22 cellular contexts compared by ENCODE assay signal in the genomic region with DNA sequence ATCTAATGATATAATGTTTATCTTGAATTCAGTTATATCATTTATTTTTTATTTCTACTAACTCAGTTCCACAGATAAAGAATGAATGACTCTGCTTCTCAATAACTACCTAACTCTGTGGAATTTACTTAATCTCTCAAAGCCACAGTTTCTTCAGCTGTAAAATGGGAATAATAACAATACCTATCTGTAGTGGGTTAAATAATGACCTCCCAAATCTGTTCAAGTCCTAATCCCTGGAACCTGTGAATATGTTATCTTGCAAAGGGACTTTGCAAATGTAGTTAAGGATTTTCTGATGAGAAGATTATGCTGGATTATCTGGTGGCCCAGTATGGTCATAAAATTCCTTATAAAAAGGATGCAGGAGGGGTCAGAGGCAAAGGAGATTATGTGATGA.
DNase-seq lines count a peak whose midpoint lies in the region; ATAC-seq, FAIRE-seq and TF ChIP-seq lines count a peak whose summit lies in the region.
"Had no signal": no experiment of that assay in that cellular context is flagged by ENCODE, and none has a peak within 500 bp of the region (broad histone marks: within the 10 kb centered on the region; RNA-seq: fewer than 3 reads in every experiment).

No MANE protein-coding gene starts in this region.

- BruUV-seq in HepG2 (replicated peaks; lab: Mats Ljungman, UMichigan) (no TSS peak), K562 (replicated peaks; lab: Mats Ljungman, UMichigan) (no TSS peak)

- H3K36me3 ChIP-seq in HepG2 (replicated peaks in 1 of 2; ENCODE audit: control insufficient read depth in 1 of 2, insufficient read depth in 2 of 2, low read length in 2 of 2) (no peaks in the 10 kb centered on the region; a peak in 2 of 5 replicates), right lobe of liver (no peaks in the 10 kb centered on the region), K562 (ENCODE audit: control insufficient read depth, insufficient read depth, low read length) (no peaks in the 10 kb centered on the region)
- H3K36me3 ChIP-seq: BLaER1 treated with 17β-estradiol and CSF1 and Interleukin-3, amounts not matched to agents 10 nM and 100 nM had no signal

- H3K27me3 ChIP-seq in HepG2 (ENCODE audit: control insufficient read depth in 1 of 2, insufficient read depth in 2 of 2, low read length in 2 of 2) (no peaks in the 10 kb centered on the region), right lobe of liver (no peaks in the 10 kb centered on the region), K562 (ENCODE audit: control insufficient read depth in 2 of 2, insufficient read depth in 2 of 2, low read length in 2 of 2) (no peaks in the 10 kb centered on the region)
- H3K27me3 ChIP-seq: BLaER1 treated with 17β-estradiol and CSF1 and Interleukin-3, amounts not matched to agents 10 nM and 100 nM had no signal

- no peaks in the 10 kb centered on the region for H3K9me3 ChIP-seq in HepG2 (ENCODE audit: low read length)
- no peaks in the 10 kb centered on the region for H3K9me3 ChIP-seq in right lobe of liver
- no peaks in the 10 kb centered on the region for H3K9me3 ChIP-seq in K562 (replicated peaks; ENCODE audit: control insufficient read depth, insufficient read depth, low read depth, low read length)
- H3K9me3 ChIP-seq: A549; BLaER1 treated with 17β-estradiol and CSF1 and Interleukin-3, amounts not matched to agents 10 nM and 100 nM; Caco-2 had no signal

- DNase-seq in HepG2 (ENCODE audit: low spot score) (no peak), right lobe of liver (no peak), K562 (ENCODE audit: extremely low read depth in 1 of 4, low spot score in 3 of 4) (no peak), nucleus accumbens (lab: John Stamatoyannopoulos, UW) (no peak), activated gamma-delta T cell (lab: John Stamatoyannopoulos, UW) (no peak), NCI-H446 (lab: John Stamatoyannopoulos, UW) (no peak)
- DNase-seq: AML-193; Caco-2; Calu3; CD4-positive, alpha-beta T cell; CD8-positive, alpha-beta T cell; DMS79 treated with DMSO at 0.1 percent for 48 hours; GF-D8 had no signal

- CTCF ChIA-PET in HepG2 (lab: Yijun Ruan, JAX; ENCODE audit: low intra/inter-chr PET ratio, low total read pairs) (no interaction called here), K562 (lab: Yijun Ruan, JAX; ENCODE audit: low intra/inter-chr PET ratio) (no interaction called here)

- no peak overlapping the region for H3K4me3 ChIP-seq in HepG2 (replicated peaks in 1 of 3; ENCODE audit: insufficient read depth in 1 of 3, low read depth in 2 of 3, low read length in 3 of 3)
- H3K4me3 ChIP-seq in right lobe of liver, result no peak overlapping the region
- H3K4me3 ChIP-seq in K562, result no peak overlapping the region
- H3K4me3 ChIP-seq: A549; BLaER1 treated with 17β-estradiol and CSF1 and Interleukin-3, amounts not matched to agents 10 nM and 100 nM had no signal

- TF ChIP-seq RAD21 in HepG2 (CRISPR knock-in tag; IDR thresholded peaks at IDR 0.05) (no peak), K562 (CRISPR knock-in tag; conservative IDR thresholded peaks at IDR 0.05 in 1 of 2, IDR thresholded peaks at IDR 0.05 in 1 of 2) (no peak)

- H3K4me2 ChIP-seq in HepG2 (ENCODE audit: low read depth, low read length) (no peak overlapping the region), K562 (ENCODE audit: insufficient read depth, low read length) (no peak overlapping the region)
- H3K4me2 ChIP-seq: A549; BLaER1 treated with 17β-estradiol and CSF1 and Interleukin-3, amounts not matched to agents 10 nM and 100 nM had no signal

- intact Hi-C loops in HepG2 (cut with micrococcal nuclease; ENCODE audit: unreplicated experiment) (no loop called here), right lobe of liver (cut with DNase I) (no loop called here), K562 (cut with micrococcal nuclease) (no loop called here)

- ATAC-seq in HepG2, result no peak
- ATAC-seq in right lobe of liver, result no peak
- no peak for ATAC-seq in K562
- ATAC-seq: A549; CD8-positive, alpha-beta T cell had no signal

- in situ Hi-C loops in HepG2 (cut with HindIII; ENCODE audit: extremely low pct_ligation_motif_present, low pct_unique_long_range_greater_than_20kb) (no loop called here), K562 (cut with MboI) (no loop called here)

- POLR2A ChIA-PET in HepG2 (lab: Yijun Ruan, JAX), result interaction anchor here (1.4 to 2.1 kb wide), 2 partner anchors 14 to 18 kb away, joined by 3 to 19 read pairs; no protein-coding TSS in a partner anchor
- POLR2A ChIA-PET in K562 (lab: Yijun Ruan, JAX), result interaction anchor here (0.5 to 1.9 kb wide), 4 partner anchors 8 to 241 kb away, joined by 3 to 4 read pairs (median 4); no protein-coding TSS in a partner anchor

- no peak for TF ChIP-seq EP300 in HepG2 (IDR thresholded peaks at IDR 0.05; ENCODE audit: low read depth in 2 of 2, low read length in 2 of 2)
- no peak for TF ChIP-seq EP300 in HepG2 (CRISPR knock-in tag; IDR thresholded peaks at IDR 0.05; ENCODE audit: borderline replicate concordance)
- TF ChIP-seq EP300 in K562 (IDR thresholded peaks at IDR 0.05; ENCODE audit: low read length), result no peak

- TF ChIP-seq POLR2A in HepG2 (IDR thresholded peaks at IDR 0.05; ENCODE audit: insufficient read depth in 1 of 2, low read depth in 2 of 2, low read length in 2 of 2) (no peak), right lobe of liver (IDR thresholded peaks at IDR 0.05) (no peak), K562 (conservative IDR thresholded peaks at IDR 0.05) (no peak)

- peaks cover 10% of the 10 kb centered on the region for H3K79me2 ChIP-seq in HepG2 (ENCODE audit: insufficient read depth, low read length)
- H3K79me2 ChIP-seq in K562 (ENCODE audit: control insufficient read depth, insufficient read depth, low read length), result no peaks in the 10 kb centered on the region

- H3K4me1 ChIP-seq in HepG2 (ENCODE audit: insufficient read depth, low read length) (peaks cover 46% of the 10 kb centered on the region), right lobe of liver (peaks cover 0 to 34% (median 16%) of the 10 kb centered on the region in 4 donors), K562 (replicated peaks in 1 of 2; ENCODE audit: control insufficient read depth in 2 of 2, insufficient read depth in 2 of 2, low read length in 2 of 2) (no peaks in the 10 kb centered on the region; a peak in 1 of 5 replicates)

- H3K9ac ChIP-seq in HepG2 (ENCODE audit: insufficient read depth, low read depth, low read length) (no peak overlapping the region), K562 (ENCODE audit: insufficient read depth in 1 of 2, low read depth in 2 of 2, low read length in 2 of 2) (no peak overlapping the region)
- H3K9ac ChIP-seq: BLaER1 treated with 17β-estradiol and CSF1 and Interleukin-3, amounts not matched to agents 10 nM and 100 nM had no signal

- H2AFZ ChIP-seq in HepG2 (ENCODE audit: low read length), result no peak overlapping the region
- no peak overlapping the region for H2AFZ ChIP-seq in K562 (ENCODE audit: low read depth, low read length)

- FAIRE-seq in HepG2 (lab: Jason Lieb, UNC) (no peak), K562 (lab: Jason Lieb, UNC) (no peak), islet of Langerhans (lab: Jason Lieb, UNC) (peak; percentile 58)
- FAIRE-seq: A549, D721Med, G401.6, GM12891, GM19239 had no signal

- H4K20me1 ChIP-seq in HepG2 (ENCODE audit: insufficient read depth, low read length) (no peaks in the 10 kb centered on the region), K562 (replicated peaks; ENCODE audit: control insufficient read depth, insufficient read depth, low read length) (no peaks in the 10 kb centered on the region)
- H4K20me1 ChIP-seq: BLaER1 treated with 17β-estradiol and CSF1 and Interleukin-3, amounts not matched to agents 10 nM and 100 nM had no signal

- H3K27ac ChIP-seq in HepG2 (ENCODE audit: extremely low read length, insufficient read depth, low read length) (no peak overlapping the region), right lobe of liver (peak overlapping the region in 1 of 3 donors; percentile 72), K562 (ENCODE audit: extremely low read depth, low read depth, low read length) (no peak overlapping the region)
- H3K27ac ChIP-seq: 22Rv1; A549; BLaER1 treated with 17β-estradiol and CSF1 and Interleukin-3, amounts not matched to agents 10 nM and 100 nM; C4-2B had no signal

- TF ChIP-seq CTCF in HepG2 (CRISPR knock-in tag; IDR thresholded peaks at IDR 0.05) (no peak), right lobe of liver (IDR thresholded peaks at IDR 0.05) (no peak), K562 (IDR thresholded peaks at IDR 0.05 in 2 of 3, conservative IDR thresholded peaks at IDR 0.05 in 1 of 3; ENCODE audit: insufficient read depth in 2 of 3, low read depth in 1 of 3, low read length in 3 of 3) (no peak)

- no peaks in the 10 kb centered on the region for H3K9me1 ChIP-seq in K562 (ENCODE audit: control insufficient read depth, insufficient read depth, low read length)

TF ChIP-seq in HepG2, 621 proteins besides CTCF, POLR2A, EP300 and RAD21:
- no peak for TF ChIP-seq ZNF3 (CRISPR knock-in tag; IDR thresholded peaks at IDR 0.05)
- TF ChIP-seq ZNF629 (CRISPR knock-in tag; conservative IDR thresholded peaks at IDR 0.05), result peak; percentile 44; the same call in 1 of the 2 replicates

TF ChIP-seq in K562, 482 proteins besides CTCF, POLR2A, EP300 and RAD21 (continues in another document):
- TF ChIP-seq CBFA2T3 (IDR thresholded peaks at IDR 0.05) (peak; percentile 55), ZC3H4 (CRISPR knock-in tag; IDR thresholded peaks at IDR 0.05; ENCODE audit: borderline replicate concordance) (no peak), KDM1A (IDR thresholded peaks at IDR 0.05) (peak; percentile 62 to 64), ZNF696 (CRISPR knock-in tag; conservative IDR thresholded peaks at IDR 0.05) (no peak), RBM25 (IDR thresholded peaks at IDR 0.05; ENCODE audit: low read depth, low read length, severe bottlenecking) (peak; percentile 37), FOSL1 (tag; conservative IDR thresholded peaks at IDR 0.05) (no peak)
- TF ChIP-seq, protein P1, sequence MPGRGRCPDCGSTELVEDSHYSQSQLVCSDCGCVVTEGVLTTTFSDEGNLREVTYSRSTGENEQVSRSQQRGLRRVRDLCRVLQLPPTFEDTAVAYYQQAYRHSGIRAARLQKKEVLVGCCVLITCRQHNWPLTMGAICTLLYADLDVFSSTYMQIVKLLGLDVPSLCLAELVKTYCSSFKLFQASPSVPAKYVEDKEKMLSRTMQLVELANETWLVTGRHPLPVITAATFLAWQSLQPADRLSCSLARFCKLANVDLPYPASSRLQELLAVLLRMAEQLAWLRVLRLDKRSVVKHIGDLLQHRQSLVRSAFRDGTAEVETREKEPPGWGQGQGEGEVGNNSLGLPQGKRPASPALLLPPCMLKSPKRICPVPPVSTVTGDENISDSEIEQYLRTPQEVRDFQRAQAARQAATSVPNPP (IDR thresholded peaks at IDR 0.05; ENCODE audit: borderline replicate concordance, insufficient read depth, insufficient read length), result no peak
- TF ChIP-seq, protein P2, sequence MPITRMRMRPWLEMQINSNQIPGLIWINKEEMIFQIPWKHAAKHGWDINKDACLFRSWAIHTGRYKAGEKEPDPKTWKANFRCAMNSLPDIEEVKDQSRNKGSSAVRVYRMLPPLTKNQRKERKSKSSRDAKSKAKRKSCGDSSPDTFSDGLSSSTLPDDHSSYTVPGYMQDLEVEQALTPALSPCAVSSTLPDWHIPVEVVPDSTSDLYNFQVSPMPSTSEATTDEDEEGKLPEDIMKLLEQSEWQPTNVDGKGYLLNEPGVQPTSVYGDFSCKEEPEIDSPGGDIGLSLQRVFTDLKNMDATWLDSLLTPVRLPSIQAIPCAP (CRISPR knock-in tag; IDR thresholded peaks at IDR 0.05; ENCODE audit: borderline replicate concordance), result no peak
